Comparison of ENCODE assay signal across 8 cellular contexts in the genomic region with DNA sequence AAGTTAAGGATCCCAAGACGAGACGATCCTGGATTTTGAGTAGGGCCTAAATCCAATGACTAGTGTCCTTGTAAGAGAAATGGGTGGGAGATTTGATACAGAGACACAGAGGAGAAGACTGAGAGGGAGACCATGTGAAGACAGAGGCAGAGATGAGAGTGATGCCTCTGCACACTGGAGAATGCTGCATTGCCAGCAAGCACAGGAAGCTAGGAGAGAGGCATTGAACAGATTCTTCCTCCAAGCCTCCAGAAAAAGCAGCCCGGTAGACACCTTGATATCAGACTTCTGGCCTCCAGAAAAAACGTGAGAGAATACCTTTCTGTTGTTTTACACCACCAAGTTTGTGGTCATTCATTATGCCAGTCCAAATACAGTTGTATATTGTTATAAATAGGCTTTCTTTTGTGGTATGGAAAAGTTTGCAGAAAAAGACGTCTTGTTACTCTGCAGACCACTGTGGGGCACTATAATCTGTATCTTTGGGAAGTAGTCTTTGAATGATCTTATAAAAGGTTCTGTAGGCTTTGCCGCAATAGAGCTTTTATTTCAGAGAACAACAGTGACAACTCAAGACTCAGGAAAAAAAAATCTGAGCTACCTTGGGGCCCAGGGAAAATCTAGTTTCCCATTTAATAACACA. TPM values are rescaled to one million over a fixed set of nuclear protein-coding genes. Genes with fewer than 3 reads are reported as not detected.
DNase-seq lines count a peak whose midpoint lies in the region; ATAC-seq, FAIRE-seq and TF ChIP-seq lines count a peak whose summit lies in the region.

No MANE protein-coding gene starts in this region.

- no peaks in the 10 kb centered on the region for H3K23me2 ChIP-seq in H9 (ENCODE audit: insufficient read length, low read depth, low read length, poor library complexity, severe bottlenecking)

- H3K18ac ChIP-seq in H9 (ENCODE audit: insufficient read length, low read depth, low read length), result no peak overlapping the region

- H3K9me3 ChIP-seq in H9 (ENCODE audit: control insufficient read depth, low read depth, low read length), result no peaks in the 10 kb centered on the region
- no peaks in the 10 kb centered on the region for H3K9me3 ChIP-seq in kidney (ENCODE audit: control insufficient read depth in 1 of 2, low read length in 2 of 2)
- no peaks in the 10 kb centered on the region for H3K9me3 ChIP-seq in T-helper 17 cell (ENCODE audit: control insufficient read depth, low read length, poor library complexity, severe bottlenecking)

- no peak overlapping the region for H3K4ac ChIP-seq in H9 (ENCODE audit: low read depth, low read length)

- no peak overlapping the region for H2AFZ ChIP-seq in H9 (ENCODE audit: low read length)

- H4K20me1 ChIP-seq in H9 (ENCODE audit: control insufficient read depth, insufficient read depth, insufficient read length), result no peaks in the 10 kb centered on the region

- no peak overlapping the region for H2BK12ac ChIP-seq in H9 (ENCODE audit: insufficient read length, low read depth, low read length)

- H3K27ac Mint-ChIP-seq in H9 (0 out of 7 replicates have a peak overlapping the region, but pooled peaks of 1 of the 3 experiments have one; percentile 5), T-helper 17 cell (no peak overlapping the region)

- no peak overlapping the region for H3K4me3 Mint-ChIP-seq in H9
- H3K4me3 Mint-ChIP-seq in T-helper 17 cell, result no peak overlapping the region
- H3K4me3 Mint-ChIP-seq in activated T-cell treated with anti-CD3 and anti-CD28 coated beads, Interleukin-2, amount 50 U/mL, for 4 hours, result no peak overlapping the region

- H3K36me3 Mint-ChIP-seq in H9 (ENCODE audit: insufficient read depth in 1 of 3, low read depth in 3 of 3), result no peaks in the 10 kb centered on the region
- no peaks in the 10 kb centered on the region for H3K36me3 Mint-ChIP-seq in T-helper 17 cell (ENCODE audit: low read depth)
- no peaks in the 10 kb centered on the region for H3K36me3 Mint-ChIP-seq in activated T-cell treated with anti-CD3 and anti-CD28 coated beads, Interleukin-2, amount 50 U/mL, for 4 hours (ENCODE audit: insufficient read depth)

- no peaks in the 10 kb centered on the region for H3K27me3 ChIP-seq in H9 (ENCODE audit: insufficient read depth, low read length)

- H2BK20ac ChIP-seq in H9 (ENCODE audit: low read depth, low read length, poor library complexity, severe bottlenecking), result no peak overlapping the region

- no peak overlapping the region for H3K4me2 ChIP-seq in H9 (ENCODE audit: insufficient read depth, insufficient read length, low read length)

- H4K91ac ChIP-seq in H9 (ENCODE audit: insufficient read length, low read depth, low read length), result no peak overlapping the region

- H3K4me1 Mint-ChIP-seq in H9 (peaks cover 6% of the 10 kb centered on the region in 2 experiments), T-helper 17 cell (peaks cover 5% of the 10 kb centered on the region)
- no peaks in the 10 kb centered on the region for H3K4me1 Mint-ChIP-seq in activated T-cell treated with anti-CD3 and anti-CD28 coated beads, Interleukin-2, amount 50 U/mL, for 4 hours (ENCODE audit: low read depth)

- H3K4me1 ChIP-seq in H9 (ENCODE audit: insufficient read depth, low read length), result no peaks in the 10 kb centered on the region; the same call in 1 of the 2 replicates
- no peaks in the 10 kb centered on the region for H3K4me1 ChIP-seq in kidney (ENCODE audit: control insufficient read depth in 1 of 2, insufficient read depth in 1 of 2, low read depth in 1 of 2, low read length in 2 of 2)

- ATAC-seq in T-helper 17 cell, result no peak
- ATAC-seq in activated T-cell treated with anti-CD3 and anti-CD28 coated beads, Interleukin-2, amount 50 U/mL, for 4 hours, result no peak

- no peaks in the 10 kb centered on the region for H3K79me1 ChIP-seq in H9 (ENCODE audit: insufficient read depth, low read depth, low read length, poor library complexity, severe bottlenecking)

- H4K8ac ChIP-seq in H9 (replicated peaks; ENCODE audit: insufficient read length, low read depth, low read length), result no peak overlapping the region

- intact Hi-C loops in kidney (cut with DNase I), result no loop called here

- H3K79me2 ChIP-seq in H9 (ENCODE audit: insufficient read depth, low read length), result no peaks in the 10 kb centered on the region

- H4K5ac ChIP-seq in H9 (ENCODE audit: insufficient read length, low read depth, low read length), result no peak overlapping the region

- H3K14ac ChIP-seq in H9 (ENCODE audit: insufficient read depth, low read length), result no peak overlapping the region

- H2BK120ac ChIP-seq in H9 (ENCODE audit: low read depth, low read length, poor library complexity, severe bottlenecking), result no peak overlapping the region

- no peak overlapping the region for H2AK5ac ChIP-seq in H9 (ENCODE audit: insufficient read length, low read length)

- H3K27ac ChIP-seq in H9 (ENCODE audit: insufficient read length, low read depth, low read length) (no peak overlapping the region), VCaP (no peak overlapping the region), kidney (ENCODE audit: low read depth in 2 of 2, low read length in 2 of 2) (no peak overlapping the region)

- no CpG with 5 or more reads among the region's 6 CpGs for WGBS in H9 (ENCODE audit: extremely low coverage, insufficient read length, low lambda C conversion rate)

- no peak overlapping the region for H2BK5ac ChIP-seq in H9 (ENCODE audit: insufficient read length, low read length)

- H3T11ph ChIP-seq in H9 (ENCODE audit: low read length), result no peak overlapping the region

- H3K23ac ChIP-seq in H9 (ENCODE audit: insufficient read length, low read depth, low read length), result no peak overlapping the region

- H3K27me3 Mint-ChIP-seq in H9 (ENCODE audit: low read depth) (no peaks in the 10 kb centered on the region; the same call in 1 of the 2 replicates), T-helper 17 cell (peaks cover 38% of the 10 kb centered on the region)
- peaks cover 5% of the 10 kb centered on the region for H3K27me3 Mint-ChIP-seq in activated T-cell treated with anti-CD3 and anti-CD28 coated beads, Interleukin-2, amount 50 U/mL, for 4 hours (ENCODE audit: low read depth)

- TF ChIP-seq CTCF in AG09319 (IDR thresholded peaks at IDR 0.05; ENCODE audit: low read depth, low read length) (peak; percentile 64), H9 (conservative IDR thresholded peaks at IDR 0.05) (peak; percentile 56), VCaP (conservative IDR thresholded peaks at IDR 0.05) (peak; percentile 67), kidney (IDR thresholded peaks at IDR 0.05; ENCODE audit: borderline replicate concordance, extremely low read depth, insufficient read depth) (peak; percentile 24)

- H3K36me3 ChIP-seq in kidney (ENCODE audit: control insufficient read depth in 1 of 2, insufficient read depth in 2 of 2, low read length in 2 of 2), result no peaks in the 10 kb centered on the region

- H3K9ac ChIP-seq in H9 (ENCODE audit: extremely low read depth, insufficient read length, low read length) (no peak overlapping the region), kidney (ENCODE audit: low read length in 2 of 2) (no peak overlapping the region)

- no peak overlapping the region for H3K56ac ChIP-seq in H9 (ENCODE audit: insufficient read length, low read depth, low read length)

- no peak overlapping the region for H3K4me3 ChIP-seq in kidney (ENCODE audit: low read length in 2 of 2)

- H2BK15ac ChIP-seq in H9 (ENCODE audit: low read depth, low read length), result no peak overlapping the region

- no peaks in the 10 kb centered on the region for H3K9me3 Mint-ChIP-seq in H9
- no peaks in the 10 kb centered on the region for H3K9me3 Mint-ChIP-seq in activated T-cell treated with anti-CD3 and anti-CD28 coated beads, Interleukin-2, amount 50 U/mL, for 4 hours

- FAIRE-seq in kidney (lab: Jason Lieb, UNC), result no peak

- no peak for DNase-seq in AG09319 (ENCODE audit: extremely low read depth, low read depth)
- no peak for DNase-seq in H9
- no peak for DNase-seq in kidney
- no peak for DNase-seq in T-helper 17 cell
- DNase-seq in T1000 (lab: John Stamatoyannopoulos, UW), result no peak
- no peak for DNase-seq in kidney glomerular epithelial cell (lab: John Stamatoyannopoulos, UW)
- DNase-seq in activated T-cell treated with anti-CD3 and anti-CD28 coated beads, Interleukin-2, amount 50 U/mL, for 4 hours, result no peak

RNA-seq across cellular contexts. Expression of a gene that starts 17.9 kb away (rescaled TPM):
- 59.2 and 63.0 TPM in 2 replicates for total RNA-seq in H9 (2021)
- total RNA-seq in kidney, result 8.2 TPM
- polyA plus RNA-seq in kidney (ENCODE audit: insufficient read depth, low read depth, low replicate concordance), result 2.7 TPM
- total RNA-seq in T-helper 17 cell, result 1 to 10 TPM; 4.6 to 6.2 TPM
- 10 to 100 TPM; 35.2 to 44.6 (median 43.8) TPM for total RNA-seq in activated T-cell treated with anti-CD3 and anti-CD28 coated beads, Interleukin-2, amount 50 U/mL, for 4 hours
